In genomic region chr1:24955779-24956365, GRCh38 we compare ENCODE assay signal across 1 cellular context.
TF ChIP-seq lines count a peak whose summit lies in the region.

No MANE protein-coding gene starts in this region.

TF ChIP-seq in GM12878, 131 proteins besides CTCF, POLR2A, EP300 and RAD21:
- TF ChIP-seq, protein P1, sequence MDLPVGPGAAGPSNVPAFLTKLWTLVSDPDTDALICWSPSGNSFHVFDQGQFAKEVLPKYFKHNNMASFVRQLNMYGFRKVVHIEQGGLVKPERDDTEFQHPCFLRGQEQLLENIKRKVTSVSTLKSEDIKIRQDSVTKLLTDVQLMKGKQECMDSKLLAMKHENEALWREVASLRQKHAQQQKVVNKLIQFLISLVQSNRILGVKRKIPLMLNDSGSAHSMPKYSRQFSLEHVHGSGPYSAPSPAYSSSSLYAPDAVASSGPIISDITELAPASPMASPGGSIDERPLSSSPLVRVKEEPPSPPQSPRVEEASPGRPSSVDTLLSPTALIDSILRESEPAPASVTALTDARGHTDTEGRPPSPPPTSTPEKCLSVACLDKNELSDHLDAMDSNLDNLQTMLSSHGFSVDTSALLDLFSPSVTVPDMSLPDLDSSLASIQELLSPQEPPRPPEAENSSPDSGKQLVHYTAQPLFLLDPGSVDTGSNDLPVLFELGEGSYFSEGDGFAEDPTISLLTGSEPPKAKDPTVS (IDR thresholded peaks at IDR 0.05; ENCODE audit: low read depth, low read length) = no peak
- TF ChIP-seq IRF3 (IDR thresholded peaks at IDR 0.05) = no peak
- TF ChIP-seq ZNF217 (IDR thresholded peaks at IDR 0.05) = peak; percentile 21; the same call in 1 of the 2 replicates
- 0 out of 2 replicates have a peak, but pooled peaks have one; percentile 16 for TF ChIP-seq SMARCA5 (IDR thresholded peaks at IDR 0.05)
- no peak for TF ChIP-seq KAT2A (conservative IDR thresholded peaks at IDR 0.05; ENCODE audit: control insufficient read depth, low read depth, low read length)
- TF ChIP-seq STAT3 (IDR thresholded peaks at IDR 0.05; ENCODE audit: low read depth, low read length) = no peak
